In the genomic region with DNA sequence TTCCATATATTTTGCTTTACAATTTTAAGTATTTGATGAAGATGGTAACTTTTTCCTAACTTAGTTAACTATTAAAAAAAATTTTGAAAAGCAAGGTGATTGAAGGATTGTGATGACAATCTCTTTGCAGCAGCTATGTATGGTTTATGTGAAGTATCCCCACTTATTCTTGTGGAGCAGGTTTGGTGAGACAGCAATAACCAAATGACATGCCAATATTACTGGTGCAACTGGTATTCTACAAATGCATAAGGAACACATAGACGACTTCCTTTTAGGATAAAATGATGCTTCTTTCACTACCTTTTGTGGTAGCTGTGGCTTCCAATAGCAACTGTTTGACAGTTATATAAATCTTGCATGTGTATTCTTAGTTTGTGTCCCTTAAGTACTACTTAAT, we compare ENCODE assay signal across 29 cellular contexts.
"Had no signal": no experiment of that assay in that cellular context is flagged by ENCODE, and none has a peak within 500 bp of the region (broad histone marks: within the 10 kb centered on the region; RNA-seq: fewer than 3 reads in every experiment).

No MANE protein-coding gene starts in this region.

- H3K4me3 ChIP-seq: ovary, psoas muscle, right lobe of liver, sigmoid colon, stomach, thoracic aorta, thyroid gland, tibial nerve, upper lobe of left lung, vagina had no signal

- H3K79me2 ChIP-seq: parathyroid adenoma had no signal

- H3K36me3 ChIP-seq: ovary, right lobe of liver, thyroid gland had no signal

- H3K36me3 Mint-ChIP-seq: natural killer cell treated with Interleukin-12 subunit alpha and Interleukin-12 subunit beta and Interleukin-15 and Interleukin-18, amount 100 ng/mL, for 72 hours; stimulated activated effector memory CD8-positive, alpha-beta T cell treated with anti-CD3 and anti-CD28 coated beads, Interleukin-12 subunit alpha, Interleukin-12 subunit beta, amount 100 ng/mL, for 72 hours; stimulated activated naive B cell treated with anti-CD40 and anti-IgM and Interleukin-4, amounts not matched to agents 10 μg/mL and 1 μg/mL and 100 μg/mL, for 72 hours had no signal

- H3K4me1 ChIP-seq: psoas muscle, right lobe of liver, sigmoid colon, stomach, thyroid gland, upper lobe of left lung, vagina had no signal

- H3K9me3 ChIP-seq: neutrophil, ovary, psoas muscle, right lobe of liver, sigmoid colon, stomach, thoracic aorta, thyroid gland, tibial nerve, upper lobe of left lung, vagina had no signal

- DNase-seq: nephron progenitor cell; nucleus accumbens; ovary; posterior cingulate gyrus; psoas muscle; right cardiac atrium; right lobe of liver; sigmoid colon; small intestine; stimulated activated CD4-positive, alpha-beta T cell treated with anti-CD3 and anti-CD28 coated beads, Interleukin-15, amount 100 ng/mL, for 24 hours; stimulated activated CD4-positive, alpha-beta T cell treated with anti-CD3 and anti-CD28 coated beads, Interleukin-2, amount 100 ng/mL, for 24 hours; stimulated activated CD4-positive, alpha-beta T cell treated with anti-CD3 and anti-CD28 coated beads, Interleukin-2, amount 100 ng/mL, for 48 hours; stimulated activated CD4-positive, alpha-beta T cell treated with anti-CD3 and anti-CD28 coated beads, Interleukin-4, amount 100 ng/mL, for 24 hours; stimulated activated naive B cell treated with anti-CD40 and anti-IgM and Interleukin-4, amounts not matched to agents 10 μg/mL and 1 μg/mL and 100 μg/mL, for 72 hours; stimulated activated naive CD4-positive, alpha-beta T cell treated with Interleukin-2 at 50 U/mL for 16 hours; stomach; thyroid gland; upper lobe of left lung had no signal

- H3K9me3 Mint-ChIP-seq: natural killer cell treated with Interleukin-12 subunit alpha and Interleukin-12 subunit beta and Interleukin-15 and Interleukin-18, amount 100 ng/mL, for 72 hours; nephron progenitor cell; neural crest cell; stimulated activated naive B cell treated with anti-CD40 and anti-IgM and Interleukin-4, amounts not matched to agents 10 μg/mL and 1 μg/mL and 100 μg/mL, for 72 hours; stimulated activated naive CD8-positive, alpha-beta T cell treated with anti-CD3 and anti-CD28 coated beads, Interleukin-15, Interleukin-2, amounts not matched to agents 100 ng/mL and 50 ng/mL, for 24 hours had no signal

- H2AFZ ChIP-seq: parathyroid adenoma had no signal

- H3K27me3 ChIP-seq: neutrophil, ovary, right lobe of liver, sigmoid colon, stomach, thyroid gland, tibial nerve, upper lobe of left lung, vagina had no signal

- H3K27ac ChIP-seq: neutrophil, ovary, parathyroid adenoma, psoas muscle, right lobe of liver, sigmoid colon, stomach, thoracic aorta, thyroid gland, tibial nerve, upper lobe of left lung, vagina had no signal

- H3K4me1 Mint-ChIP-seq: stimulated activated effector memory CD8-positive, alpha-beta T cell treated with anti-CD3 and anti-CD28 coated beads, Interleukin-12 subunit alpha, Interleukin-12 subunit beta, amount 100 ng/mL, for 72 hours; stimulated activated naive B cell treated with anti-CD40 and anti-IgM and Interleukin-4, amounts not matched to agents 10 μg/mL and 1 μg/mL and 100 μg/mL, for 72 hours had no signal

- FAIRE-seq: small intestine, urothelium cell line had no signal

- ATAC-seq: natural killer cell treated with Interleukin-12 subunit alpha and Interleukin-12 subunit beta and Interleukin-15 and Interleukin-18, amount 100 ng/mL, for 72 hours; psoas muscle; right cardiac atrium; right lobe of liver; stimulated activated effector memory CD8-positive, alpha-beta T cell treated with anti-CD3 and anti-CD28 coated beads, Interleukin-12 subunit alpha, Interleukin-12 subunit beta, amount 100 ng/mL, for 72 hours; stimulated activated naive B cell treated with anti-CD40 and anti-IgM and Interleukin-4, amounts not matched to agents 10 μg/mL and 1 μg/mL and 100 μg/mL, for 72 hours had no signal

- H3K9ac ChIP-seq: parathyroid adenoma had no signal

- H3K4me3 Mint-ChIP-seq: natural killer cell treated with Interleukin-12 subunit alpha and Interleukin-12 subunit beta and Interleukin-15 and Interleukin-18, amount 100 ng/mL, for 72 hours; nephron progenitor cell; neural crest cell; stimulated activated effector memory CD8-positive, alpha-beta T cell treated with anti-CD3 and anti-CD28 coated beads, Interleukin-12 subunit alpha, Interleukin-12 subunit beta, amount 100 ng/mL, for 72 hours; stimulated activated naive B cell treated with anti-CD40 and anti-IgM and Interleukin-4, amounts not matched to agents 10 μg/mL and 1 μg/mL and 100 μg/mL, for 72 hours; stimulated activated naive CD8-positive, alpha-beta T cell treated with anti-CD3 and anti-CD28 coated beads, Interleukin-15, Interleukin-2, amounts not matched to agents 100 ng/mL and 50 ng/mL, for 24 hours had no signal

- H3K27me3 Mint-ChIP-seq: natural killer cell treated with Interleukin-12 subunit alpha and Interleukin-12 subunit beta and Interleukin-15 and Interleukin-18, amount 100 ng/mL, for 72 hours; progenitor cell of endocrine pancreas; stimulated activated naive B cell treated with anti-CD40 and anti-IgM and Interleukin-4, amounts not matched to agents 10 μg/mL and 1 μg/mL and 100 μg/mL, for 72 hours; stimulated activated naive CD8-positive, alpha-beta T cell treated with anti-CD3 and anti-CD28 coated beads, Interleukin-15, Interleukin-2, amounts not matched to agents 100 ng/mL and 50 ng/mL, for 24 hours had no signal

- H3K27ac Mint-ChIP-seq: natural killer cell treated with Interleukin-12 subunit alpha and Interleukin-12 subunit beta and Interleukin-15 and Interleukin-18, amount 100 ng/mL, for 72 hours; nephron progenitor cell; progenitor cell of endocrine pancreas; stimulated activated effector memory CD8-positive, alpha-beta T cell treated with anti-CD3 and anti-CD28 coated beads, Interleukin-12 subunit alpha, Interleukin-12 subunit beta, amount 100 ng/mL, for 72 hours; stimulated activated naive B cell treated with anti-CD40 and anti-IgM and Interleukin-4, amounts not matched to agents 10 μg/mL and 1 μg/mL and 100 μg/mL, for 72 hours; stimulated activated naive CD8-positive, alpha-beta T cell treated with anti-CD3 and anti-CD28 coated beads, Interleukin-15, Interleukin-2, amounts not matched to agents 100 ng/mL and 50 ng/mL, for 24 hours had no signal
